26 cellular contexts compared by ENCODE assay signal in the genomic region with DNA sequence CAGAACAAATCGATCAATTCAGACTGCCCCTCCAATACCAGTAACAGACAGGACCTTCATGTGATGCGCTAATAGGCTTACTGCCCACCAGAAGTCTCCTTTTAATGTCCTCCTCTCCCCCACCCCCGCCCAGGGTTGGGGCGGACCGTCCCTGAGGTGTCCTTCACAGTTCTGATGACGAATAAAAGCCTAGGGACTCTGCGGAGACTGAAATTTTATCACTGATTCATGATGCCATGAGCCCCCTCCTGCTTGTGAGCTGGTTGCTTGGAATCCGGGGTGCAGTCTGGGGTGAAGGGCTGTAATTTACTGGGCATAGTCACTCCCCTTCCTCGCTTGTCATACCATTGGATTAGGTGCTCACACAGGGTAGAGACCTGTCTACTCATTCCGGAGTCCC. TPM values are rescaled to one million over a fixed set of nuclear protein-coding genes. Genes with fewer than 3 reads are reported as not detected.
DNase-seq lines count a peak whose midpoint lies in the region; ATAC-seq, FAIRE-seq and TF ChIP-seq lines count a peak whose summit lies in the region.
"Had no signal": no experiment of that assay in that cellular context is flagged by ENCODE, and none has a peak within 500 bp of the region (broad histone marks: within the 10 kb centered on the region; RNA-seq: fewer than 3 reads in every experiment).

No MANE protein-coding gene starts in this region.

- H3K36me3 ChIP-seq in right atrium auricular region (no peaks in the 10 kb centered on the region), K562 (ENCODE audit: control insufficient read depth, insufficient read depth, low read length) (no peaks in the 10 kb centered on the region)
- H3K36me3 ChIP-seq: BE2C; BLaER1 treated with 17β-estradiol and CSF1 and Interleukin-3, amounts not matched to agents 10 nM and 100 nM; HAP-1 had no signal

- DNase-seq in right atrium auricular region (ENCODE audit: low spot score) (peak; percentile 16), Right ventricle myocardium inferior (ENCODE audit: missing footprints) (no peak), K562 (ENCODE audit: extremely low read depth in 1 of 4, low spot score in 3 of 4) (no peak), mucosa of gallbladder (ENCODE audit: low spot score) (peak; percentile 2)
- no peak for DNase-seq in activated T-cell treated with anti-CD3 and anti-CD28 coated beads, Interleukin-2, amount 50 U/mL, for 4 hours
- DNase-seq: 8988T; ACHN; AML-193; BE2C; CD4-positive, alpha-beta T cell; CD8-positive, alpha-beta memory T cell; DMS 273 treated with DMSO at 0.1 percent for 48 hours; DMS79; EL; GDM1; HFFc6 had no signal

- H3K27me3 Mint-ChIP-seq in activated T-cell treated with anti-CD3 and anti-CD28 coated beads, Interleukin-2, amount 50 U/mL, for 4 hours (ENCODE audit: low read depth) = no peaks in the 10 kb centered on the region
- H3K27me3 Mint-ChIP-seq: CD4-positive, alpha-beta T cell; CD8-positive, alpha-beta memory T cell had no signal

- peak; percentile 6 for FAIRE-seq in K562 (lab: Jason Lieb, UNC)
- FAIRE-seq: A549, D721Med, GM12891, GM18507, H54 had no signal

- no peak for TF ChIP-seq CTCF in right atrium auricular region (IDR thresholded peaks at IDR 0.05)
- no peak for TF ChIP-seq CTCF in K562 (IDR thresholded peaks at IDR 0.05 in 2 of 3, conservative IDR thresholded peaks at IDR 0.05 in 1 of 3; ENCODE audit: insufficient read depth in 2 of 3, low read depth in 1 of 3, low read length in 3 of 3)

- ATAC-seq in Right ventricle myocardium inferior (no peak), K562 (no peak), HG03280 (IDR thresholded peaks at IDR 0.05; ENCODE audit: unreplicated experiment) (no peak)
- no peak for ATAC-seq in activated T-cell treated with anti-CD3 and anti-CD28 coated beads, Interleukin-2, amount 50 U/mL, for 4 hours
- ATAC-seq: A549, GM23338 had no signal

- TF ChIP-seq RAD21 in K562 (CRISPR knock-in tag; conservative IDR thresholded peaks at IDR 0.05 in 1 of 2, IDR thresholded peaks at IDR 0.05 in 1 of 2) = no peak

- no peaks in the 10 kb centered on the region for H3K36me3 Mint-ChIP-seq in activated T-cell treated with anti-CD3 and anti-CD28 coated beads, Interleukin-2, amount 50 U/mL, for 4 hours (ENCODE audit: insufficient read depth)
- H3K36me3 Mint-ChIP-seq: CD14-positive monocyte had no signal

- no peak for TF ChIP-seq EP300 in K562 (IDR thresholded peaks at IDR 0.05; ENCODE audit: low read length)

- in situ Hi-C loops in K562 (cut with MboI) = no loop called here

- no peak overlapping the region for H2AFZ ChIP-seq in K562 (ENCODE audit: low read depth, low read length)
- H2AFZ ChIP-seq: GM23338 had no signal

- CTCF ChIA-PET in K562 (lab: Yijun Ruan, JAX; ENCODE audit: low intra/inter-chr PET ratio) = no interaction called here

- no peak overlapping the region for H3K4me3 Mint-ChIP-seq in activated T-cell treated with anti-CD3 and anti-CD28 coated beads, Interleukin-2, amount 50 U/mL, for 4 hours
- H3K4me3 Mint-ChIP-seq: CD14-positive monocyte; CD4-positive, alpha-beta T cell; CD8-positive, alpha-beta memory T cell; GM23338; HFFc6 had no signal

- 69% methylated on average over 10 of the region's 10 CpGs for WGBS in K562 (ENCODE audit: insufficient coverage, low coverage, missing lambda C conversion rate)

- H3K9me3 Mint-ChIP-seq in activated T-cell treated with anti-CD3 and anti-CD28 coated beads, Interleukin-2, amount 50 U/mL, for 4 hours = no peaks in the 10 kb centered on the region
- H3K9me3 Mint-ChIP-seq: CD14-positive monocyte; CD4-positive, alpha-beta T cell; CD8-positive, alpha-beta memory T cell; GM23338; HFFc6 had no signal

- TF ChIP-seq POLR2A in K562 (conservative IDR thresholded peaks at IDR 0.05) = no peak

- no peaks in the 10 kb centered on the region for H3K27me3 ChIP-seq in right atrium auricular region
- H3K27me3 ChIP-seq in K562 (ENCODE audit: control insufficient read depth in 2 of 2, insufficient read depth in 2 of 2, low read length in 2 of 2) = no peaks in the 10 kb centered on the region
- H3K27me3 ChIP-seq: BE2C; BLaER1 treated with 17β-estradiol and CSF1 and Interleukin-3, amounts not matched to agents 10 nM and 100 nM had no signal

- intact Hi-C loops in Right ventricle myocardium inferior (cut with DNase I) (no loop called here), K562 (cut with micrococcal nuclease) (no loop called here)

- no peaks in the 10 kb centered on the region for H3K4me1 Mint-ChIP-seq in activated T-cell treated with anti-CD3 and anti-CD28 coated beads, Interleukin-2, amount 50 U/mL, for 4 hours (ENCODE audit: low read depth)
- H3K4me1 Mint-ChIP-seq: CD14-positive monocyte had no signal

- no peaks in the 10 kb centered on the region for H4K20me1 ChIP-seq in K562 (replicated peaks; ENCODE audit: control insufficient read depth, insufficient read depth, low read length)

- POLR2A ChIA-PET in K562 (lab: Yijun Ruan, JAX) = no interaction called here

- H3K27ac ChIP-seq in right atrium auricular region (no peak overlapping the region), K562 (ENCODE audit: extremely low read depth, low read depth, low read length) (no peak overlapping the region)
- H3K27ac ChIP-seq: A549; BLaER1 treated with 17β-estradiol and CSF1 and Interleukin-3, amounts not matched to agents 10 nM and 100 nM had no signal

- H3K4me1 ChIP-seq in right atrium auricular region (peaks cover 0 to 16% of the 10 kb centered on the region in 2 donors), K562 (replicated peaks in 1 of 2; ENCODE audit: control insufficient read depth in 2 of 2, insufficient read depth in 2 of 2, low read length in 2 of 2) (peaks cover 0 to 4% of the 10 kb centered on the region in 2 experiments; a peak in 1 of 5 replicates)
- H3K4me1 ChIP-seq: A549, BE2C, HAP-1 had no signal

- no peak overlapping the region; a peak in 1 of 4 replicates for H3K9ac ChIP-seq in K562 (ENCODE audit: insufficient read depth in 1 of 2, low read depth in 2 of 2, low read length in 2 of 2)
- H3K9ac ChIP-seq: BLaER1 treated with 17β-estradiol and CSF1 and Interleukin-3, amounts not matched to agents 10 nM and 100 nM had no signal

- no TSS peak for BruUV-seq in K562 (replicated peaks; lab: Mats Ljungman, UMichigan)

- H3K9me3 ChIP-seq in right atrium auricular region (no peaks in the 10 kb centered on the region), K562 (replicated peaks; ENCODE audit: control insufficient read depth, insufficient read depth, low read depth, low read length) (no peaks in the 10 kb centered on the region)
- H3K9me3 ChIP-seq: A549; BE2C; BLaER1 treated with 17β-estradiol and CSF1 and Interleukin-3, amounts not matched to agents 10 nM and 100 nM; HAP-1 had no signal

- no peaks in the 10 kb centered on the region for H3K9me1 ChIP-seq in K562 (ENCODE audit: control insufficient read depth, insufficient read depth, low read length)

- H3K4me3 ChIP-seq in right atrium auricular region = no peak overlapping the region
- no peak overlapping the region for H3K4me3 ChIP-seq in K562
- H3K4me3 ChIP-seq: A549; BLaER1 treated with 17β-estradiol and CSF1 and Interleukin-3, amounts not matched to agents 10 nM and 100 nM; GM23338; HAP-1 had no signal

- no peak overlapping the region for H3K4me2 ChIP-seq in K562 (ENCODE audit: insufficient read depth, low read length)
- H3K4me2 ChIP-seq: A549; BLaER1 treated with 17β-estradiol and CSF1 and Interleukin-3, amounts not matched to agents 10 nM and 100 nM; GM23338 had no signal

- no peaks in the 10 kb centered on the region for H3K79me2 ChIP-seq in K562 (ENCODE audit: control insufficient read depth, insufficient read depth, low read length)

TF ChIP-seq in K562, 482 proteins besides CTCF, POLR2A, EP300 and RAD21 (continues in another document):
- no peak for TF ChIP-seq TSC22D4 (tag; IDR thresholded peaks at IDR 0.05)

RNA-seq across cellular contexts. Expression of a gene that starts 42.3 kb away (rescaled TPM):
- 10 to 100 TPM; 17.7 to 31.1 TPM for total RNA-seq in right atrium auricular region
- total RNA-seq in Right ventricle myocardium inferior = 14.9 TPM
- 38.4 and 62.7 TPM in 2 replicates for total RNA-seq in K562 (2011; cell fraction: chromatin; rRNA removed; ENCODE audit: low replicate concordance)
- total RNA-seq in K562 (2011; cell fraction: nucleolus; rRNA removed) = 41.2 and 42.4 TPM in 2 replicates
- 48.5 and 56.0 TPM in 2 replicates for total RNA-seq in K562 (2011; cell fraction: nucleoplasm; rRNA removed)
- 25.0 and 26.5 TPM in 2 replicates for total RNA-seq in K562 (2014; rRNA removed)
- total RNA-seq in K562 (2014; rRNA removed; fragmentation: Illumina TruSeq; extraction: Trizol) = 38.9 and 42.4 TPM in 2 replicates
- 32.5 and 33.7 TPM in 2 replicates for total RNA-seq in K562 (2015; rRNA removed; fragmentation: Illumina TruSeq; extraction: Trizol)
- 24.5 and 24.8 TPM in 2 replicates for total RNA-seq in K562 (2021)
- 23.6 and 30.5 TPM in 2 replicates for polyA plus RNA-seq in K562 (2011; rRNA removed)
- polyA plus RNA-seq in K562 (2011; cell fraction: cytosol; rRNA removed) = 11.1 and 16.8 TPM in 2 replicates
- polyA plus RNA-seq in K562 (2011; cell fraction: nucleus; rRNA removed) = 9.8 and 12.0 TPM in 2 replicates
- polyA plus RNA-seq in K562 (2012) = 16.8 and 17.9 TPM in 2 replicates
- polyA plus RNA-seq in K562 (2014; fragmentation: Illumina TruSeq; extraction: Trizol) = 25.9 and 32.2 TPM in 2 replicates
- 1 to 10 TPM; 6.0 to 8.0 TPM for polyA plus RNA-seq in K562 (2014; fragmentation: Nextera tagmentation; extraction: Ambion mirVana)
- 17.1 and 19.2 TPM in 2 replicates for polyA plus RNA-seq in K562 (2014; rRNA removed)
- 46.2 and 51.4 TPM in 2 replicates for polyA minus RNA-seq in K562 (2011; rRNA and poly(A)+ RNA removed)
- 18.5 and 23.4 TPM in 2 replicates for polyA minus RNA-seq in K562 (2011; cell fraction: cytosol; rRNA and poly(A)+ RNA removed)
- 10.1 and 19.4 TPM in 2 replicates for polyA minus RNA-seq in K562 (2011; cell fraction: nucleus; rRNA and poly(A)+ RNA removed)
- total RNA-seq in mucosa of gallbladder = 31.9 TPM
- 10 to 100 TPM; 25.4 to 26.4 (median 26.2) TPM for total RNA-seq in activated T-cell treated with anti-CD3 and anti-CD28 coated beads, Interleukin-2, amount 50 U/mL, for 4 hours

Comparison
In these comparisons a context has a peak if more than half of its experiments do, and no peak if none do; other contexts are left out.
1. DNase-seq: peak in right atrium auricular region (single experiment) and mucosa of gallbladder (single experiment); none in Right ventricle myocardium inferior (single experiment), K562 (0 of 4) and activated T-cell treated with anti-CD3 and anti-CD28 coated beads, Interleukin-2, amount 50 U/mL, for 4 hours (single experiment).